Comparison of ENCODE assay signal across 11 cellular contexts in genomic region chr12:106736051-106736957, GRCh38. TPM values are rescaled to one million over a fixed set of nuclear protein-coding genes. Genes with fewer than 3 reads are reported as not detected.
DNase-seq lines count a peak whose midpoint lies in the region; ATAC-seq and TF ChIP-seq lines count a peak whose summit lies in the region.
"Had no signal": no experiment of that assay in that cellular context is flagged by ENCODE, and none has a peak within 500 bp of the region (broad histone marks: within the 10 kb centered on the region; RNA-seq: fewer than 3 reads in every experiment).

No MANE protein-coding gene starts in this region.

- 49% methylated on average over 7 of the region's 9 CpGs for WGBS in right lobe of liver (ENCODE audit: insufficient coverage, low coverage, low lambda C conversion rate, missing lambda C conversion rate)

- peaks cover 9% of the 10 kb centered on the region for H3K4me1 Mint-ChIP-seq in chondrocyte (ENCODE audit: low read depth)

- no peak overlapping the region for H3K27ac Mint-ChIP-seq in chondrocyte (ENCODE audit: unreplicated experiment)

- POLR2A ChIA-PET in HEK293 (lab: Yijun Ruan, JAX): no interaction called here

- no peaks in the 10 kb centered on the region for H3K9me3 ChIP-seq in HEK293 (ENCODE audit: control insufficient read depth, insufficient read depth, low read depth, low read length)
- H3K9me3 ChIP-seq in right lobe of liver: no peaks in the 10 kb centered on the region

- H3K27ac ChIP-seq in HEK293 (ENCODE audit: extremely low read depth, low read depth, low read length) (no peak overlapping the region), right lobe of liver (no peak overlapping the region)
- H3K27ac ChIP-seq: coronary artery had no signal

- CTCF ChIA-PET in HEK293 (lab: Yijun Ruan, JAX): interaction anchor here (0.5 to 0.6 kb wide), 2 partner anchors 41 to 129 kb away, joined by 3 to 5 read pairs; no protein-coding TSS in a partner anchor

- TF ChIP-seq CTCF in HEK293 (tag by site-specific recombination; IDR thresholded peaks at IDR 0.05): 0 out of 2 replicates have a peak, but pooled peaks have one; percentile 23
- TF ChIP-seq CTCF in right lobe of liver (IDR thresholded peaks at IDR 0.05): no peak
- TF ChIP-seq CTCF in chondrocyte (IDR thresholded peaks at IDR 0.05): no peak

- H3K4me3 ChIP-seq in HEK293 (ENCODE audit: low read depth, low read length) (no peak overlapping the region), right lobe of liver (no peak overlapping the region)
- H3K4me3 ChIP-seq: coronary artery had no signal

- H3K27me3 ChIP-seq in right lobe of liver: no peaks in the 10 kb centered on the region

- H3K27me3 Mint-ChIP-seq in chondrocyte (ENCODE audit: low read depth): no peaks in the 10 kb centered on the region

- no peak overlapping the region for H3K4me3 Mint-ChIP-seq in chondrocyte (ENCODE audit: unreplicated experiment)

- intact Hi-C loops in right lobe of liver (cut with DNase I): no loop called here

- DNase-seq in NCI-H146 (lab: John Stamatoyannopoulos, UW) (peak; percentile 65), NCI-H146 treated with DMSO at 0.1 percent for 48 hours (lab: John Stamatoyannopoulos, UW; ENCODE audit: unreplicated experiment) (no peak), RPMI7951 (ENCODE audit: low read depth) (peak; percentile 14), right lobe of liver (no peak), chondrocyte (ENCODE audit: low spot score) (no peak), SK-N-DZ (ENCODE audit: low spot score) (no peak)
- no peak for DNase-seq in stimulated activated CD4-positive, alpha-beta T cell treated with anti-CD3 and anti-CD28 coated beads, Interleukin-2, amount 100 ng/mL, for 48 hours
- DNase-seq: mesenchymal stem cell, NCI-H526 treated with DMSO at 0.1 percent for 48 hours had no signal

- H3K4me1 ChIP-seq in HEK293 (ENCODE audit: control insufficient read depth, insufficient read depth, low read length): peaks cover 8% of the 10 kb centered on the region; the same call in 1 of the 2 replicates
- H3K4me1 ChIP-seq in right lobe of liver: no peaks in the 10 kb centered on the region

- H3K9me3 Mint-ChIP-seq in chondrocyte (ENCODE audit: low read depth): peaks cover 3% of the 10 kb centered on the region

- no peaks in the 10 kb centered on the region for H3K36me3 ChIP-seq in HEK293 (ENCODE audit: control insufficient read depth in 2 of 2, insufficient read depth in 1 of 2, low read length in 2 of 2)
- H3K36me3 ChIP-seq in right lobe of liver: no peaks in the 10 kb centered on the region

- peak; percentile 41 to 61 (median 58) for ATAC-seq in right lobe of liver

- H3K36me3 Mint-ChIP-seq in chondrocyte (ENCODE audit: low read depth): no peaks in the 10 kb centered on the region

- no peak for TF ChIP-seq POLR2A in right lobe of liver (IDR thresholded peaks at IDR 0.05)

TF ChIP-seq in HEK293, 187 proteins besides CTCF, POLR2A, EP300 and RAD21:
- TF ChIP-seq ZNF24 (tag by site-specific recombination; IDR thresholded peaks at IDR 0.05) (no peak), ZFP37 (tag by site-specific recombination; IDR thresholded peaks at IDR 0.05) (peak; percentile 63; the same call in 1 of the 2 replicates), TCF7L2 (IDR thresholded peaks at IDR 0.05; ENCODE audit: borderline replicate concordance, low read depth, low read length) (no peak), MYNN (tag by site-specific recombination; IDR thresholded peaks at IDR 0.05; ENCODE audit: borderline replicate concordance) (no peak), ZNF707 (tag by site-specific recombination; IDR thresholded peaks at IDR 0.05) (no peak), ZNF335 (tag by site-specific recombination; conservative IDR thresholded peaks at IDR 0.05) (0 out of 2 replicates have a peak, but pooled peaks have one; percentile 10), ZNF654 (tag by site-specific recombination; IDR thresholded peaks at IDR 0.05; ENCODE audit: low read depth) (0 out of 2 replicates have a peak, but pooled peaks have one; percentile 19), ZNF571 (tag by site-specific recombination; IDR thresholded peaks at IDR 0.05) (no peak), ZNF350 (tag by site-specific recombination; IDR thresholded peaks at IDR 0.05) (no peak)

RNA-seq across cellular contexts. Expression of gene RIC8B, which starts 38.2 kb away (rescaled TPM):
- total RNA-seq in RPMI7951 (2014; rRNA removed; shearing (Covaris generic)): 10.7 and 11.9 TPM in 2 replicates
- total RNA-seq in right lobe of liver: 10 to 100 TPM in 1 of 6 experiments, 1 to 10 TPM in 5; 5.9 to 10.6 (median 6.5) TPM
- 12.3 to 20.4 TPM (median 14.2 TPM) in 3 replicates for total RNA-seq in chondrocyte
- polyA plus RNA-seq in SK-N-DZ (2014; cell fraction: cytosol; rRNA removed): 10.5 and 17.1 TPM in 2 replicates
- 21.4 and 21.7 TPM in 2 replicates for polyA plus RNA-seq in SK-N-DZ (2014; cell fraction: nucleus; rRNA removed)

Comparison
In these comparisons a context has a peak if more than half of its experiments do, and no peak if none do; other contexts are left out.
1. DNase-seq: peak in NCI-H146 (single experiment) and RPMI7951 (single experiment); none in NCI-H146 treated with DMSO at 0.1 percent for 48 hours (single experiment), right lobe of liver (0 of 3), chondrocyte (single experiment), SK-N-DZ (single experiment) and stimulated activated CD4-positive, alpha-beta T cell treated with anti-CD3 and anti-CD28 coated beads, Interleukin-2, amount 100 ng/mL, for 48 hours (0 of 2).